ENCODE assay signal across 8 cellular contexts in genomic region chr2:95403824-95404223, GRCh38. TPM values are rescaled to one million over a fixed set of nuclear protein-coding genes. Genes with fewer than 3 reads are reported as not detected.
A peak's percentile ranks its signal among the peaks of the same experiment; 100 is the strongest.
DNase-seq lines count a peak whose midpoint lies in the region; TF ChIP-seq lines count a peak whose summit lies in the region.
"Not testable (repeated sequence)": the region's sequence is repeated elsewhere in the genome, so short reads cannot be mapped to it uniquely, and the experiment has no call there.

No MANE protein-coding gene starts in this region.

- H3K4me1 ChIP-seq in CD8-positive, alpha-beta memory T cell (ENCODE audit: insufficient read depth, low read length): peaks cover 18% of the 10 kb centered on the region
- not testable (repeated sequence) for H3K4me1 ChIP-seq in effector memory CD4-positive, alpha-beta T cell (ENCODE audit: control insufficient read depth, insufficient read depth, low read length, poor library complexity, severe bottlenecking); neural progenitor cell
- H3K4me1 ChIP-seq in thyroid gland: peaks cover 22 to 24% of the 10 kb centered on the region in 2 donors

- not testable (repeated sequence) for H3F3A ChIP-seq in neural progenitor cell (ENCODE audit: low read depth)

- H3K79me2 ChIP-seq in neural progenitor cell (ENCODE audit: low read depth): peaks cover 21% of the 10 kb centered on the region

- H3K4me3 Mint-ChIP-seq in CD8-positive, alpha-beta memory T cell: peak overlapping the region; percentile 93 to 98 (median 97)
- H3K4me3 Mint-ChIP-seq in T-helper 1 cell treated with Interleukin-12 subunit alpha and Interleukin-12 subunit beta and Interleukin-4 antibody, amounts not matched to agents 30 μg/mL and 1 μg/mL, for 36 hours: peak overlapping the region; percentile 96
- H3K4me3 Mint-ChIP-seq in activated naive CD4-positive, alpha-beta T cell treated with anti-CD3 and anti-CD28 coated beads, Interleukin-2, amount 10 ng/mL, durations not matched to agents 7 days and 5 days: peak overlapping the region; percentile 97
- H3K4me3 Mint-ChIP-seq in immature natural killer cell (peak overlapping the region; percentile 29 to 98 (median 97)), neural progenitor cell (peak overlapping the region; percentile 97)

- CTCF ChIA-PET in CD8-positive, alpha-beta memory T cell (lab: Charles Lee): interaction anchor here (1.9 kb wide), 1 partner anchor 239 kb away, joined by 6 read pairs; the partner anchor contains the start of gene ZNF2
- CTCF ChIA-PET in activated naive CD4-positive, alpha-beta T cell treated with anti-CD3 and anti-CD28 coated beads, Interleukin-2, amount 10 ng/mL, durations not matched to agents 7 days and 5 days (lab: Charles Lee): interaction anchor here (0.9 to 3.1 kb wide), 6 partner anchors 9 to 320 kb away, joined by 3 to 20 read pairs (median 4); no protein-coding TSS in a partner anchor

- not testable (repeated sequence) for H3K36me3 ChIP-seq in CD8-positive, alpha-beta memory T cell (ENCODE audit: insufficient read depth, low read length); effector memory CD4-positive, alpha-beta T cell (ENCODE audit: control insufficient read depth, insufficient read depth, low read length); neural progenitor cell; thyroid gland
- peaks cover 19% of the 10 kb centered on the region for H3K36me3 ChIP-seq in KOPT-K1 (ENCODE audit: insufficient read depth, low read length)

- not testable (repeated sequence) for H3K4me3 ChIP-seq in CD8-positive, alpha-beta memory T cell (ENCODE audit: low read length)
- H3K4me3 ChIP-seq in effector memory CD4-positive, alpha-beta T cell (ENCODE audit: insufficient read depth, low read depth, low read length, poor library complexity, severe bottlenecking): peak overlapping the region; percentile 100
- H3K4me3 ChIP-seq in neural progenitor cell (peak overlapping the region; percentile 93), thyroid gland (replicated peaks in 1 of 3) (peak overlapping the region in 1 of 3 donors; percentile 95)

- not testable (repeated sequence) for H3K27me3 ChIP-seq in CD8-positive, alpha-beta memory T cell (ENCODE audit: insufficient read depth, low read length, poor library complexity, severe bottlenecking); effector memory CD4-positive, alpha-beta T cell (replicated peaks; ENCODE audit: control insufficient read depth, insufficient read depth, low read length, poor library complexity, severe bottlenecking); neural progenitor cell; thyroid gland

- TF ChIP-seq POLR2A in thyroid gland (IDR thresholded peaks at IDR 0.05): not testable (repeated sequence)

- intact Hi-C loops in thyroid gland (cut with DNase I): not testable (repeated sequence)

- POLR2A ChIA-PET in CD8-positive, alpha-beta memory T cell (lab: Charles Lee): not testable (repeated sequence)

- not testable (repeated sequence) for TF ChIP-seq CTCF in neural progenitor cell (IDR thresholded peaks at IDR 0.05); thyroid gland (IDR thresholded peaks at IDR 0.05)

- H3K9me3 ChIP-seq in CD8-positive, alpha-beta memory T cell (ENCODE audit: low read length); KOPT-K1 (ENCODE audit: insufficient read depth, low read length, poor library complexity, severe bottlenecking); effector memory CD4-positive, alpha-beta T cell (ENCODE audit: control insufficient read depth, low read length); neural progenitor cell (ENCODE audit: low read depth); thyroid gland: not testable (repeated sequence)

- not testable (repeated sequence) for H3K9ac ChIP-seq in neural progenitor cell

- H3K27ac Mint-ChIP-seq in CD8-positive, alpha-beta memory T cell: peak overlapping the region in 7 of 8 donors; percentile 70 to 99 (median 95)
- H3K27ac Mint-ChIP-seq in T-helper 1 cell treated with Interleukin-12 subunit alpha and Interleukin-12 subunit beta and Interleukin-4 antibody, amounts not matched to agents 30 μg/mL and 1 μg/mL, for 36 hours; activated naive CD4-positive, alpha-beta T cell treated with anti-CD3 and anti-CD28 coated beads, Interleukin-2, amount 10 ng/mL, durations not matched to agents 7 days and 5 days: not testable (repeated sequence)
- peak overlapping the region in 5 of 6 donors; percentile 13 to 97 (median 48) for H3K27ac Mint-ChIP-seq in immature natural killer cell
- H3K27ac Mint-ChIP-seq in neural progenitor cell: peak overlapping the region; percentile 14

- H3K27ac ChIP-seq in CD8-positive, alpha-beta memory T cell (ENCODE audit: low read depth, low read length); effector memory CD4-positive, alpha-beta T cell (ENCODE audit: insufficient read depth, low read length, poor library complexity, severe bottlenecking); neural progenitor cell: not testable (repeated sequence)
- peak overlapping the region; percentile 66 for H3K27ac ChIP-seq in KOPT-K1 (ENCODE audit: low read depth, low read length, poor library complexity, severe bottlenecking)
- H3K27ac ChIP-seq in thyroid gland: peak overlapping the region in 2 of 3 donors; percentile 91 to 92

- not testable (repeated sequence) for H3K27me3 Mint-ChIP-seq in CD8-positive, alpha-beta memory T cell; T-helper 1 cell treated with Interleukin-12 subunit alpha and Interleukin-12 subunit beta and Interleukin-4 antibody, amounts not matched to agents 30 μg/mL and 1 μg/mL, for 36 hours (ENCODE audit: low read depth); activated naive CD4-positive, alpha-beta T cell treated with anti-CD3 and anti-CD28 coated beads, Interleukin-2, amount 10 ng/mL, durations not matched to agents 7 days and 5 days; immature natural killer cell (ENCODE audit: low read depth in 3 of 3); neural progenitor cell (ENCODE audit: insufficient read depth, low read depth)

- peaks cover 24 to 32% (median 25%) of the 10 kb centered on the region in 3 donors for H3K4me1 Mint-ChIP-seq in CD8-positive, alpha-beta memory T cell
- peaks cover 24% of the 10 kb centered on the region for H3K4me1 Mint-ChIP-seq in T-helper 1 cell treated with Interleukin-12 subunit alpha and Interleukin-12 subunit beta and Interleukin-4 antibody, amounts not matched to agents 30 μg/mL and 1 μg/mL, for 36 hours (ENCODE audit: low read depth)
- H3K4me1 Mint-ChIP-seq in activated naive CD4-positive, alpha-beta T cell treated with anti-CD3 and anti-CD28 coated beads, Interleukin-2, amount 10 ng/mL, durations not matched to agents 7 days and 5 days: peaks cover 20% of the 10 kb centered on the region
- H3K4me1 Mint-ChIP-seq in immature natural killer cell: peaks cover 28 to 31% of the 10 kb centered on the region in 2 donors
- H3K4me1 Mint-ChIP-seq in neural progenitor cell: peaks cover 18% of the 10 kb centered on the region

- H3K4me2 ChIP-seq in neural progenitor cell: peak overlapping the region; percentile 89

- 54 to 59% methylated on average over 5 of the region's 5 CpGs for WGBS in thyroid gland, 2 donors

- not testable (repeated sequence) for DNase-seq in CD8-positive, alpha-beta memory T cell; activated naive CD4-positive, alpha-beta T cell treated with anti-CD3 and anti-CD28 coated beads, Interleukin-2, amount 10 ng/mL, durations not matched to agents 7 days and 5 days; effector memory CD4-positive, alpha-beta T cell; immature natural killer cell; neural progenitor cell (ENCODE audit: low spot score)
- DNase-seq in thyroid gland: peak; percentile 29 to 42

- not testable (repeated sequence) for H4K20me1 ChIP-seq in neural progenitor cell (ENCODE audit: low read depth)

- H2AFZ ChIP-seq in neural progenitor cell (replicated peaks): not testable (repeated sequence)

- H3K36me3 Mint-ChIP-seq in CD8-positive, alpha-beta memory T cell: peaks cover 0 to 18% (median 5%) of the 10 kb centered on the region in 3 donors
- H3K36me3 Mint-ChIP-seq in T-helper 1 cell treated with Interleukin-12 subunit alpha and Interleukin-12 subunit beta and Interleukin-4 antibody, amounts not matched to agents 30 μg/mL and 1 μg/mL, for 36 hours (ENCODE audit: low read depth); activated naive CD4-positive, alpha-beta T cell treated with anti-CD3 and anti-CD28 coated beads, Interleukin-2, amount 10 ng/mL, durations not matched to agents 7 days and 5 days; immature natural killer cell; neural progenitor cell: not testable (repeated sequence)

- H3K9me3 Mint-ChIP-seq in CD8-positive, alpha-beta memory T cell; T-helper 1 cell treated with Interleukin-12 subunit alpha and Interleukin-12 subunit beta and Interleukin-4 antibody, amounts not matched to agents 30 μg/mL and 1 μg/mL, for 36 hours; activated naive CD4-positive, alpha-beta T cell treated with anti-CD3 and anti-CD28 coated beads, Interleukin-2, amount 10 ng/mL, durations not matched to agents 7 days and 5 days; immature natural killer cell; neural progenitor cell: not testable (repeated sequence)

RNA-seq across cellular contexts. Expression of gene FAHD2A, which starts 1.3 kb away (rescaled TPM):
- total RNA-seq in CD8-positive, alpha-beta memory T cell: 10 to 100 TPM; 28.8 to 32.3 TPM
- polyA plus RNA-seq in CD8-positive, alpha-beta memory T cell: 20.0 TPM
- 10 to 100 TPM; 12.6 to 24.3 (median 15.1) TPM for polyA plus RNA-seq in immature natural killer cell
- total RNA-seq in neural progenitor cell (ENCODE audit: low replicate concordance) (36.4 and 37.0 TPM in 2 replicates), thyroid gland (10 to 100 TPM; 39.2 to 90.2 (median 59.3) TPM)
